In genomic region chr20:53579266-53579580, GRCh38 we compare ENCODE assay signal across 8 cellular contexts. TPM values are rescaled to one million over a fixed set of nuclear protein-coding genes. Genes with fewer than 3 reads are reported as not detected.
DNase-seq lines count a peak whose midpoint lies in the region; ATAC-seq and TF ChIP-seq lines count a peak whose summit lies in the region.

No MANE protein-coding gene starts in this region.

- peak in 1 of 2 donors; percentile 11 for ATAC-seq in naive thymus-derived CD8-positive, alpha-beta T cell
- ATAC-seq in GM21515 (IDR thresholded peaks at IDR 0.05; ENCODE audit: unreplicated experiment) (no peak), GM21529 (IDR thresholded peaks at IDR 0.05; ENCODE audit: unreplicated experiment) (no peak)

- peak overlapping the region; percentile 89 for H3K27ac ChIP-seq in ACC112 (ENCODE audit: low read depth, low read length)
- peak overlapping the region; percentile 94 for H3K27ac ChIP-seq in KMS-11
- H3K27ac ChIP-seq in colonic mucosa: peak overlapping the region; percentile 68

- no peak for DNase-seq in colonic mucosa
- no peak for DNase-seq in naive thymus-derived CD8-positive, alpha-beta T cell
- no peak for DNase-seq in DMS153 (lab: John Stamatoyannopoulos, UW)
- no peak for DNase-seq in activated gamma-delta T cell treated with Interleukin-2 at 50 U/mL for 16 hours

- peak overlapping the region; percentile 98 for H3K4me2 ChIP-seq in KMS-11

- peaks cover 31 to 78% (median 42%) of the 10 kb centered on the region in 3 donors for H3K36me3 Mint-ChIP-seq in naive thymus-derived CD8-positive, alpha-beta T cell

- H3K27me3 Mint-ChIP-seq in naive thymus-derived CD8-positive, alpha-beta T cell: no peaks in the 10 kb centered on the region

- POLR2A ChIA-PET in naive thymus-derived CD8-positive, alpha-beta T cell (lab: Charles Lee): interaction anchor here (0.7 to 5.5 kb wide), 12 partner anchors 15 to 371 kb away, joined by 3 to 88 read pairs (median 6); partner anchors contain the start of gene ZNF217

- peak overlapping the region; percentile 91 to 99 (median 96) for H3K27ac Mint-ChIP-seq in naive thymus-derived CD8-positive, alpha-beta T cell

- intact Hi-C loops in colonic mucosa (cut with DNase I): loop anchor here (2.0 to 10.0 kb wide), 4 partner anchors 176 to 476 kb away; no protein-coding TSS in a partner anchor

- peaks cover 63% of the 10 kb centered on the region for H4K20me1 ChIP-seq in KMS-11 (ENCODE audit: insufficient read depth)

- H3K79me2 ChIP-seq in ACC112 (ENCODE audit: control insufficient read depth, insufficient read depth, low read length, unreplicated experiment) (peaks cover 80% of the 10 kb centered on the region), KMS-11 (ENCODE audit: insufficient read depth, low read depth) (peaks cover 100% of the 10 kb centered on the region)

- H3K4me3 Mint-ChIP-seq in naive thymus-derived CD8-positive, alpha-beta T cell: peak overlapping the region; percentile 79 to 94 (median 92)

- H3K4me1 ChIP-seq in ACC112 (ENCODE audit: control insufficient read depth, insufficient read depth, low read length, unreplicated experiment) (peaks cover 35% of the 10 kb centered on the region), KMS-11 (ENCODE audit: low read depth, poor library complexity, severe bottlenecking) (peaks cover 57% of the 10 kb centered on the region), colonic mucosa (peaks cover 19% of the 10 kb centered on the region)

- no peaks in the 10 kb centered on the region for H3K9me3 Mint-ChIP-seq in naive thymus-derived CD8-positive, alpha-beta T cell

- H3K36me3 ChIP-seq in ACC112 (ENCODE audit: insufficient read depth, low read length) (peaks cover 49% of the 10 kb centered on the region), KMS-11 (ENCODE audit: insufficient read depth) (peaks cover 66% of the 10 kb centered on the region; the same call in 1 of the 2 replicates), colonic mucosa (peaks cover 19% of the 10 kb centered on the region)

- H3K4me3 ChIP-seq in ACC112 (ENCODE audit: low read depth, low read length) (peak overlapping the region; percentile 59), KMS-11 (IDR thresholded peaks at IDR 0.05; ENCODE audit: insufficient read depth, low read depth, low read length) (no peak overlapping the region), colonic mucosa (peak overlapping the region; percentile 1)

- H3K4me1 Mint-ChIP-seq in naive thymus-derived CD8-positive, alpha-beta T cell: peaks cover 29 to 94% (median 80%) of the 10 kb centered on the region in 4 donors

- H3K27me3 ChIP-seq in ACC112 (ENCODE audit: insufficient read depth, low read length) (no peaks in the 10 kb centered on the region), KMS-11 (ENCODE audit: insufficient read depth, low read depth) (no peaks in the 10 kb centered on the region), colonic mucosa (no peaks in the 10 kb centered on the region)

- no peak for TF ChIP-seq CTCF in KMS-11 (conservative IDR thresholded peaks at IDR 0.05; ENCODE audit: low read depth, low read length)
- TF ChIP-seq CTCF in colonic mucosa (IDR thresholded peaks at IDR 0.05): no peak

- H2AFZ ChIP-seq in ACC112 (ENCODE audit: low read length, unreplicated experiment) (no peak overlapping the region), KMS-11 (ENCODE audit: low read depth) (no peak overlapping the region)

- no peaks in the 10 kb centered on the region for H3K9me3 ChIP-seq in colonic mucosa

- H3K9ac ChIP-seq in KMS-11 (peak overlapping the region; percentile 90), colonic mucosa (ENCODE audit: low read depth in 2 of 2, low read length in 2 of 2) (peak overlapping the region in 1 of 2 donors; percentile 64)

RNA-seq across cellular contexts. Expression of gene ZNF217, which starts 14.4 kb away (rescaled TPM):
- total RNA-seq in colonic mucosa: 10 to 100 TPM; 45.7 to 73.0 TPM
- 100 to 1,000 TPM; 100 to 101 TPM for total RNA-seq in naive thymus-derived CD8-positive, alpha-beta T cell
- 10 to 100 TPM; 21.5 to 34.2 (median 25.3) TPM for polyA plus RNA-seq in naive thymus-derived CD8-positive, alpha-beta T cell
